In the genomic region with DNA sequence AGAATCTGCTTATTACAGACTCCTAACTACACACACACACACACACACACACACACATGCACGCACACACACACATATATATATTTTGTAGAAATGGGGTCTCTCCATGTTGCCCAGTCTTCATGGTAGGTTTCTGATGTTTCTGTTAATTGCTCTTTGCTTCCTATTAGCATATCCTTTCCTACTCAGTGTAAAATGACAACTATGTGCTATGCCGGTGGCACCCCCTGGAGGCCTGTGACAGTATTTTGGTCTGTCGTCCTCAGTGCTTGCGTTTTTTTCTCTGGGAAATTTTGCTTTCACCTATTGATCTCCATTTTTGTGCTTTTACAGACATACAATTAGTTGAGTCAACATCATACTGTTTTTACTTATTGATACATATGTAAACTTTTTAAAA, we compare ENCODE assay signal across 10 cellular contexts.
DNase-seq lines count a peak whose midpoint lies in the region; TF ChIP-seq lines count a peak whose summit lies in the region.
"Had no signal": no experiment of that assay in that cellular context is flagged by ENCODE, and none has a peak within 500 bp of the region (broad histone marks: within the 10 kb centered on the region; RNA-seq: fewer than 3 reads in every experiment).

No MANE protein-coding gene starts in this region.

- CTCF ChIA-PET in Calu3 (lab: Charles Lee) = no interaction called here
- CTCF ChIA-PET in HEK293T (lab: Yijun Ruan, JAX) = interaction anchor here (0.7 kb wide), 1 partner anchor 24 kb away, joined by 3 read pairs; no protein-coding TSS in a partner anchor

- 65 to 85% (median 78%) methylated on average over 4 of the region's 4 CpGs for WGBS in adrenal gland, 4 donors

- no peak overlapping the region for H3K27ac Mint-ChIP-seq in Calu3 (ENCODE audit: unreplicated experiment)

- DNase-seq in Calu3 (peak; percentile 18), HEK293T (ENCODE audit: extremely low spot score) (peak; percentile 58), SK-MEL-5 (ENCODE audit: low read depth, low spot score) (peak; percentile 67), kidney tubule cell (ENCODE audit: low spot score) (peak; percentile 22), dedifferentiated amniotic fluid mesenchymal stem cell (ENCODE audit: extremely low spot score) (no peak), SHP77 (lab: John Stamatoyannopoulos, UW) (no peak), adrenal gland (no peak)
- no peak for DNase-seq in effector memory CD4-positive, alpha-beta T cell
- DNase-seq: cerebellar nuclear complex, NCI-H2081 treated with DMSO at 0.1 percent for 48 hours had no signal

- H3K9me3 ChIP-seq in effector memory CD4-positive, alpha-beta T cell (ENCODE audit: control insufficient read depth, low read length) = no peaks in the 10 kb centered on the region
- H3K9me3 ChIP-seq in adrenal gland (replicated peaks in 1 of 3) = no peaks in the 10 kb centered on the region

- no peaks in the 10 kb centered on the region for H3K27me3 ChIP-seq in effector memory CD4-positive, alpha-beta T cell (replicated peaks; ENCODE audit: control insufficient read depth, insufficient read depth, low read length, poor library complexity, severe bottlenecking)
- H3K27me3 ChIP-seq in adrenal gland = no peaks in the 10 kb centered on the region

- TF ChIP-seq CTCF in Calu3 (IDR thresholded peaks at IDR 0.05; ENCODE audit: unreplicated experiment) (no peak), adrenal gland (IDR thresholded peaks at IDR 0.05) (no peak)

- no peaks in the 10 kb centered on the region for H3K27me3 Mint-ChIP-seq in Calu3 (ENCODE audit: unreplicated experiment)

- TF ChIP-seq POLR2A in adrenal gland (IDR thresholded peaks at IDR 0.05) = no peak

- intact Hi-C loops in Calu3 (cut with micrococcal nuclease; ENCODE audit: unreplicated experiment) (no loop called here), adrenal gland (cut with DNase I) (no loop called here)

- no peaks in the 10 kb centered on the region for H3K9me3 Mint-ChIP-seq in Calu3 (ENCODE audit: low read depth, unreplicated experiment)

- H3K36me3 Mint-ChIP-seq in Calu3 (ENCODE audit: insufficient read depth, unreplicated experiment) = no peaks in the 10 kb centered on the region

- in situ Hi-C loops in SK-MEL-5 (cut with HindIII; ENCODE audit: low pct_unique_long_range_greater_than_20kb, low sequenced_read_pairs) = no loop called here

- no TSS peak for BruUV-seq in Calu3 (replicated peaks; lab: Mats Ljungman, UMichigan)

- H3K27ac ChIP-seq in effector memory CD4-positive, alpha-beta T cell (ENCODE audit: insufficient read depth, low read length, poor library complexity, severe bottlenecking) = no peak overlapping the region
- H3K27ac ChIP-seq in adrenal gland = no peak overlapping the region

- H3K4me1 Mint-ChIP-seq in Calu3 (ENCODE audit: low read depth, unreplicated experiment) = no peaks in the 10 kb centered on the region

- H3K4me1 ChIP-seq in effector memory CD4-positive, alpha-beta T cell (ENCODE audit: control insufficient read depth, insufficient read depth, low read length, poor library complexity, severe bottlenecking) = no peaks in the 10 kb centered on the region
- H3K4me1 ChIP-seq in adrenal gland (replicated peaks in 1 of 2) = no peaks in the 10 kb centered on the region

- no peak overlapping the region for H3K4me3 ChIP-seq in effector memory CD4-positive, alpha-beta T cell (ENCODE audit: insufficient read depth, low read depth, low read length, poor library complexity, severe bottlenecking)
- no peak overlapping the region for H3K4me3 ChIP-seq in adrenal gland

- H3K4me3 Mint-ChIP-seq in Calu3 (ENCODE audit: low read depth, unreplicated experiment) = no peak overlapping the region

- POLR2A ChIA-PET in HEK293T (lab: Yijun Ruan, JAX) = no interaction called here

- no peaks in the 10 kb centered on the region for H3K36me3 ChIP-seq in effector memory CD4-positive, alpha-beta T cell (ENCODE audit: control insufficient read depth, insufficient read depth, low read length)
- no peaks in the 10 kb centered on the region for H3K36me3 ChIP-seq in adrenal gland (replicated peaks in 1 of 2)

TF ChIP-seq in HEK293T, 16 proteins besides CTCF, POLR2A, EP300 and RAD21:
- TF ChIP-seq ARNT (IDR thresholded peaks at IDR 0.05) = no peak
- TF ChIP-seq L3MBTL2 (conservative IDR thresholded peaks at IDR 0.05) = no peak
- no peak for TF ChIP-seq TARDBP (IDR thresholded peaks at IDR 0.05)
- no peak for TF ChIP-seq BHLHE40 (IDR thresholded peaks at IDR 0.05; ENCODE audit: borderline replicate concordance)
- TF ChIP-seq FOXA1 (IDR thresholded peaks at IDR 0.05) = no peak
- no peak for TF ChIP-seq ELF4 (IDR thresholded peaks at IDR 0.05)
- no peak for TF ChIP-seq FOXK2 (IDR thresholded peaks at IDR 0.05)
- TF ChIP-seq, protein P1, sequence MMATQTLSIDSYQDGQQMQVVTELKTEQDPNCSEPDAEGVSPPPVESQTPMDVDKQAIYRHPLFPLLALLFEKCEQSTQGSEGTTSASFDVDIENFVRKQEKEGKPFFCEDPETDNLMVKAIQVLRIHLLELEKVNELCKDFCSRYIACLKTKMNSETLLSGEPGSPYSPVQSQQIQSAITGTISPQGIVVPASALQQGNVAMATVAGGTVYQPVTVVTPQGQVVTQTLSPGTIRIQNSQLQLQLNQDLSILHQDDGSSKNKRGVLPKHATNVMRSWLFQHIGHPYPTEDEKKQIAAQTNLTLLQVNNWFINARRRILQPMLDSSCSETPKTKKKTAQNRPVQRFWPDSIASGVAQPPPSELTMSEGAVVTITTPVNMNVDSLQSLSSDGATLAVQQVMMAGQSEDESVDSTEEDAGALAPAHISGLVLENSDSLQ (IDR thresholded peaks at IDR 0.05) = no peak

Comparison
In these comparisons a context has a peak if more than half of its experiments do, and no peak if none do; other contexts are left out.
1. DNase-seq: peak in Calu3 (single experiment), HEK293T (single experiment), SK-MEL-5 (single experiment) and kidney tubule cell (single experiment); none in effector memory CD4-positive, alpha-beta T cell (0 of 3), dedifferentiated amniotic fluid mesenchymal stem cell (single experiment), SHP77 (0 of 2) and adrenal gland (0 of 7).